14 cellular contexts compared by ENCODE assay signal in the genomic region with DNA sequence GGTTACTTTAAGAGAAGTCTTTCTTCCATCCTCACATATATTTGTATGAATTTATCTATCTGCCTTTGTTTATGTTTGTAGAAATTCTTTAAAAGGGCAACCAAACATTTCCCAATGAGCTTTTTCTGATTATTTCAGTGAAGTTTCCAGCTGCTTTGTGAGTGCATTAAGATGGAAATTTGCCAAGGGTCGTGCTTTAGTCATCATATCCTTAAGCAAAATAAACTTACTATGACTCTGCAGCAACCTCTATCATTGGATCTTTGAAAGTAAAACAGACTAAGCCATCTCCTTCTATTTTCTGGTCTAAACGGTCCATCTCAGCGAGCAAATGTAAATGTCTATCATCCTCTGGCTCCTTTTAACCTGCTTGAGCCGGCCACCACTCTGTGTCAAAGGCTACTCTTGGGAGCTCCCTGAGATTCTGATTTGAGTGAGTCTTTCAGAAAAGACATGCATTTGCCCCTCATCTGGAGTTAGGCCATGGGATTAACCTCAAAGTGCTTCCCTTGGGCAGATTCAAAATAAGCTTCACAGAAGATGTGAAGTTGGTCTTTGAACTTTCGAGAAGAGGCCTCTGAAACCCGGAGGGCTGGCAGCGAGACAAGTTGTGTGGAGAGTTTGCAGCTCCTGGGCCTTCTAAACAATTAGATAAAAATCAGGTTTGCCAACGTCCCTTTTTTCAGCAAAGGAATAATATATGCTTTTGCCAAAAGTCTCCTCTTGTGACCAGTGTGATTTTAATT.
A peak's percentile ranks its signal among the peaks of the same experiment; 100 is the strongest.
DNase-seq lines count a peak whose midpoint lies in the region; TF ChIP-seq lines count a peak whose summit lies in the region.
"Had no signal": no experiment of that assay in that cellular context is flagged by ENCODE, and none has a peak within 500 bp of the region (broad histone marks: within the 10 kb centered on the region; RNA-seq: fewer than 3 reads in every experiment).

No MANE protein-coding gene starts in this region.

- H3F3A ChIP-seq in SU-DHL-6 (ENCODE audit: insufficient read depth) = no peaks in the 10 kb centered on the region; the same call in 1 of the 2 replicates

- H3K4me2 ChIP-seq in SU-DHL-6 (ENCODE audit: low read depth, low read length, poor library complexity, severe bottlenecking) = no peak overlapping the region

- H3K79me2 ChIP-seq in SU-DHL-6 (ENCODE audit: insufficient read depth, low read length) = no peaks in the 10 kb centered on the region

- TF ChIP-seq CTCF in SU-DHL-6 (IDR thresholded peaks at IDR 0.05; ENCODE audit: insufficient read depth, low read length, poor library complexity, severe bottlenecking) (no peak), fibroblast of villous mesenchyme (IDR thresholded peaks at IDR 0.05; ENCODE audit: insufficient read depth, low read depth, low read length) (no peak)

- peak overlapping the region; percentile 18 for H2AFZ ChIP-seq in SU-DHL-6 (ENCODE audit: low read depth, low read length, severe bottlenecking)

- H3K36me3 ChIP-seq in SU-DHL-6 (ENCODE audit: low read length) (no peaks in the 10 kb centered on the region), skeletal muscle tissue (ENCODE audit: control insufficient read depth in 3 of 3, insufficient read depth in 3 of 3, low read length in 3 of 3) (no peaks in the 10 kb centered on the region)
- H3K36me3 ChIP-seq: cardiac muscle cell, suprapubic skin had no signal

- DNase-seq in HT1080 (ENCODE audit: low read depth) (peak; percentile 61), fibroblast of villous mesenchyme (ENCODE audit: low read depth) (peak; percentile 93), NCI-H774 (lab: John Stamatoyannopoulos, UW) (no peak), SKM-1 (lab: John Stamatoyannopoulos, UW; ENCODE audit: unreplicated experiment) (no peak)
- no peak for DNase-seq in activated naive CD4-positive, alpha-beta T cell (lab: John Stamatoyannopoulos, UW)
- DNase-seq: activated CD4-positive, alpha-beta T cell treated with anti-CD3 and anti-CD28 coated beads for 1 hour; activated T-cell treated with anti-CD3 and anti-CD28 coated beads, Interleukin-2, amount 50 U/mL, for 72 hours; COR-L47; right cardiac atrium had no signal

- no peaks in the 10 kb centered on the region for H3K9me3 ChIP-seq in SU-DHL-6 (ENCODE audit: insufficient read depth, low read length)
- H3K9me3 ChIP-seq in skeletal muscle tissue (ENCODE audit: control insufficient read depth in 3 of 3, low read length in 3 of 3) = no peaks in the 10 kb centered on the region

- H3K9ac ChIP-seq in SU-DHL-6 (ENCODE audit: low read length) (no peak overlapping the region), skeletal muscle tissue (ENCODE audit: low read depth in 1 of 3, low read length in 3 of 3) (no peak overlapping the region)

- H3K27me3 ChIP-seq in SU-DHL-6 (ENCODE audit: low read length) = no peaks in the 10 kb centered on the region
- no peaks in the 10 kb centered on the region for H3K27me3 ChIP-seq in skeletal muscle tissue (ENCODE audit: control insufficient read depth in 3 of 3, insufficient read depth in 3 of 3, low read length in 3 of 3)
- H3K27me3 ChIP-seq: cardiac muscle cell, suprapubic skin had no signal

- H3K4me3 ChIP-seq in SU-DHL-6 (ENCODE audit: insufficient read depth, low read length, poor library complexity, severe bottlenecking) (no peak overlapping the region), fibroblast of villous mesenchyme (ENCODE audit: low read depth, low read length) (no peak overlapping the region), skeletal muscle tissue (ENCODE audit: low read length in 3 of 3) (no peak overlapping the region)
- H3K4me3 ChIP-seq: cardiac muscle cell, suprapubic skin had no signal

- no peak overlapping the region for H3K27ac ChIP-seq in SU-DHL-6 (ENCODE audit: low read depth, low read length)
- peak overlapping the region; percentile 14 for H3K27ac ChIP-seq in skeletal muscle tissue (ENCODE audit: low read depth, low read length)
- H3K27ac ChIP-seq: cardiac muscle cell, epithelial cell of prostate, suprapubic skin had no signal

- H3K4me1 ChIP-seq in skeletal muscle tissue (ENCODE audit: control insufficient read depth in 3 of 3, insufficient read depth in 3 of 3, low read length in 3 of 3) = no peaks in the 10 kb centered on the region

- H3K9me2 ChIP-seq in SU-DHL-6 (replicated peaks; ENCODE audit: insufficient read depth, low read length) = no peaks in the 10 kb centered on the region

- H4K20me1 ChIP-seq in SU-DHL-6 (ENCODE audit: low read depth, low read length) = no peaks in the 10 kb centered on the region

Comparison
In these comparisons a context has a peak if more than half of its experiments do, and no peak if none do; other contexts are left out.
1. DNase-seq: peak in HT1080 (single experiment) and fibroblast of villous mesenchyme (single experiment); none in activated naive CD4-positive, alpha-beta T cell (0 of 4), NCI-H774 (single experiment) and SKM-1 (single experiment).